ENCODE assay signal across 18 cellular contexts in genomic region chr15:38642689-38643270, GRCh38.
DNase-seq lines count a peak whose midpoint lies in the region; ATAC-seq, FAIRE-seq and TF ChIP-seq lines count a peak whose summit lies in the region.
"Had no signal": no experiment of that assay in that cellular context is flagged by ENCODE, and none has a peak within 500 bp of the region (broad histone marks: within the 10 kb centered on the region; RNA-seq: fewer than 3 reads in every experiment).

No MANE protein-coding gene starts in this region.

- H3F3A ChIP-seq in OCI-LY1 (ENCODE audit: insufficient read depth, low read length), result no peaks in the 10 kb centered on the region

- 67% methylated on average over 3 of the region's 3 CpGs for WGBS in thymus
- WGBS in endodermal cell (ENCODE audit: insufficient coverage in 1 of 2, insufficient read length in 1 of 2), 2 experiments, result 82 to 88% methylated on average over 1 to 3 of the region's 3 CpGs
- WGBS in HepG2 (ENCODE audit: low lambda C conversion rate), result 0% methylated on average over 2 of the region's 3 CpGs

- no peak for TF ChIP-seq RAD21 in HepG2 (CRISPR knock-in tag; IDR thresholded peaks at IDR 0.05)

- TF ChIP-seq EP300 in HepG2 (IDR thresholded peaks at IDR 0.05; ENCODE audit: low read depth in 2 of 2, low read length in 2 of 2) (no peak), HepG2 (CRISPR knock-in tag; IDR thresholded peaks at IDR 0.05; ENCODE audit: borderline replicate concordance) (no peak)

- TF ChIP-seq POLR2A in HepG2 (IDR thresholded peaks at IDR 0.05; ENCODE audit: insufficient read depth in 1 of 2, low read depth in 2 of 2, low read length in 2 of 2), result no peak

- no peak overlapping the region; the same call in 1 of the 2 replicates for H3K4me2 ChIP-seq in OCI-LY1 (ENCODE audit: low read length)
- no peak overlapping the region for H3K4me2 ChIP-seq in HepG2 (ENCODE audit: low read depth, low read length)

- H3K4me3 ChIP-seq in OCI-LY1 (ENCODE audit: low read depth, low read length, poor library complexity, severe bottlenecking), result no peak overlapping the region
- H3K4me3 ChIP-seq in thymus (ENCODE audit: low read length), result no peak overlapping the region
- H3K4me3 ChIP-seq in endodermal cell (ENCODE audit: low read length), result no peak overlapping the region
- no peak overlapping the region for H3K4me3 ChIP-seq in HAP-1
- no peak overlapping the region for H3K4me3 ChIP-seq in HepG2 (replicated peaks in 1 of 3; ENCODE audit: insufficient read depth in 1 of 3, low read depth in 2 of 3, low read length in 3 of 3)
- H3K4me3 ChIP-seq: body of pancreas, esophagus muscularis mucosa, suprapubic skin had no signal

- H3K27me3 Mint-ChIP-seq in natural killer cell (ENCODE audit: low read depth in 2 of 2) (no peaks in the 10 kb centered on the region), endodermal cell (ENCODE audit: insufficient read depth) (peaks cover 29% of the 10 kb centered on the region)
- H3K27me3 Mint-ChIP-seq in natural killer cell treated with Interleukin-12 subunit alpha and Interleukin-12 subunit beta and Interleukin-15 and Interleukin-18, amount 100 ng/mL, for 72 hours, result no peaks in the 10 kb centered on the region
- H3K27me3 Mint-ChIP-seq: dendritic cell treated with granulocyte-macrophage colony-stimulating factor and Interleukin-4, amounts not matched to agents 40 ng/mL and 50 ng/mL, for 4 days; T-helper 17 cell had no signal

- no peaks in the 10 kb centered on the region for H4K20me1 ChIP-seq in OCI-LY1 (ENCODE audit: insufficient read depth, low read length)
- no peaks in the 10 kb centered on the region for H4K20me1 ChIP-seq in HepG2 (ENCODE audit: insufficient read depth, low read length)

- H3K4me1 ChIP-seq in OCI-LY1 (ENCODE audit: insufficient read depth, low read length, severe bottlenecking) (peaks cover 60% of the 10 kb centered on the region), thymus (ENCODE audit: control insufficient read depth, insufficient read depth, low read length) (peaks cover 37% of the 10 kb centered on the region), endodermal cell (ENCODE audit: control insufficient read depth, insufficient read depth, low read length) (peaks cover 2% of the 10 kb centered on the region), HAP-1 (no peaks in the 10 kb centered on the region), HepG2 (ENCODE audit: insufficient read depth, low read length) (no peaks in the 10 kb centered on the region)
- H3K4me1 ChIP-seq: body of pancreas, esophagus muscularis mucosa had no signal

- H3K27ac Mint-ChIP-seq in natural killer cell (no peak overlapping the region), endodermal cell (no peak overlapping the region)
- peak overlapping the region in 1 of 2 donors; percentile 58 for H3K27ac Mint-ChIP-seq in natural killer cell treated with Interleukin-12 subunit alpha and Interleukin-12 subunit beta and Interleukin-15 and Interleukin-18, amount 100 ng/mL, for 72 hours
- H3K27ac Mint-ChIP-seq: dendritic cell treated with granulocyte-macrophage colony-stimulating factor and Interleukin-4, amounts not matched to agents 40 ng/mL and 50 ng/mL, for 4 days; T-helper 17 cell had no signal

- TF ChIP-seq CTCF in natural killer cell (IDR thresholded peaks at IDR 0.05) (no peak), OCI-LY1 (IDR thresholded peaks at IDR 0.05; ENCODE audit: low read length) (no peak), endodermal cell (conservative IDR thresholded peaks at IDR 0.05) (no peak), HepG2 (CRISPR knock-in tag; IDR thresholded peaks at IDR 0.05) (no peak)

- no peaks in the 10 kb centered on the region; the same call in 1 of the 2 replicates for H3K9me3 ChIP-seq in OCI-LY1 (ENCODE audit: low read length)
- no peaks in the 10 kb centered on the region for H3K9me3 ChIP-seq in thymus (ENCODE audit: control insufficient read depth)
- peaks cover 10% of the 10 kb centered on the region for H3K9me3 ChIP-seq in endodermal cell (ENCODE audit: control insufficient read depth, low read length)
- no peaks in the 10 kb centered on the region for H3K9me3 ChIP-seq in HAP-1
- no peaks in the 10 kb centered on the region for H3K9me3 ChIP-seq in HepG2 (ENCODE audit: low read length)
- H3K9me3 ChIP-seq: body of pancreas, suprapubic skin had no signal

- H3K27ac ChIP-seq in OCI-LY1 (ENCODE audit: low read depth, low read length, poor library complexity, severe bottlenecking) (peak overlapping the region; percentile 84), thymus (ENCODE audit: low read depth) (peak overlapping the region; percentile 15), endodermal cell (ENCODE audit: low read depth, low read length) (no peak overlapping the region), HepG2 (ENCODE audit: extremely low read length, insufficient read depth, low read length) (no peak overlapping the region)
- H3K27ac ChIP-seq: body of pancreas, esophagus muscularis mucosa, HL-60, suprapubic skin had no signal

- peak overlapping the region; percentile 22 for H3K4me3 Mint-ChIP-seq in natural killer cell
- H3K4me3 Mint-ChIP-seq in natural killer cell treated with Interleukin-12 subunit alpha and Interleukin-12 subunit beta and Interleukin-15 and Interleukin-18, amount 100 ng/mL, for 72 hours, result no peak overlapping the region
- H3K4me3 Mint-ChIP-seq in endodermal cell, result no peak overlapping the region
- H3K4me3 Mint-ChIP-seq: dendritic cell treated with granulocyte-macrophage colony-stimulating factor and Interleukin-4, amounts not matched to agents 40 ng/mL and 50 ng/mL, for 4 days; T-helper 17 cell had no signal

- in situ Hi-C loops in HAP-1 (cut with MboI; ENCODE audit: low sequenced_read_pairs) (no loop called here), HepG2 (cut with HindIII; ENCODE audit: extremely low pct_ligation_motif_present, low pct_unique_long_range_greater_than_20kb) (no loop called here)

- no peaks in the 10 kb centered on the region for H3K9me2 ChIP-seq in OCI-LY1 (ENCODE audit: low read depth, low read length)

- ATAC-seq in natural killer cell, result no peak
- ATAC-seq in natural killer cell treated with Interleukin-12 subunit alpha and Interleukin-12 subunit beta and Interleukin-15 and Interleukin-18, amount 100 ng/mL, for 72 hours, result no peak
- ATAC-seq in HG02571 (IDR thresholded peaks at IDR 0.05; ENCODE audit: unreplicated experiment), result peak; percentile 66
- no peak for ATAC-seq in HepG2
- ATAC-seq: body of pancreas, T-helper 17 cell had no signal

- intact Hi-C loops in natural killer cell (cut with micrococcal nuclease) (no loop called here), HepG2 (cut with micrococcal nuclease; ENCODE audit: unreplicated experiment) (no loop called here)

- no peak overlapping the region for H2AFZ ChIP-seq in OCI-LY1 (ENCODE audit: low read length)
- H2AFZ ChIP-seq in HepG2 (ENCODE audit: low read length), result no peak overlapping the region

- no TSS peak for BruUV-seq in HepG2 (replicated peaks; lab: Mats Ljungman, UMichigan)

- CTCF ChIA-PET in HepG2 (lab: Yijun Ruan, JAX; ENCODE audit: low intra/inter-chr PET ratio, low total read pairs), result no interaction called here

- FAIRE-seq in HepG2 (lab: Jason Lieb, UNC), result no peak

- H3K79me2 ChIP-seq in OCI-LY1 (ENCODE audit: insufficient read depth, low read length), result no peaks in the 10 kb centered on the region
- H3K79me2 ChIP-seq in HepG2 (ENCODE audit: insufficient read depth, low read length), result no peaks in the 10 kb centered on the region

- H3K36me3 Mint-ChIP-seq in natural killer cell (no peaks in the 10 kb centered on the region), endodermal cell (ENCODE audit: low read depth) (no peaks in the 10 kb centered on the region)
- peaks cover 4% of the 10 kb centered on the region for H3K36me3 Mint-ChIP-seq in natural killer cell treated with Interleukin-12 subunit alpha and Interleukin-12 subunit beta and Interleukin-15 and Interleukin-18, amount 100 ng/mL, for 72 hours

- POLR2A ChIA-PET in HepG2 (lab: Yijun Ruan, JAX), result no interaction called here

- no peak for DNase-seq in natural killer cell
- no peak for DNase-seq in natural killer cell treated with Interleukin-12 subunit alpha and Interleukin-12 subunit beta and Interleukin-15 and Interleukin-18, amount 100 ng/mL, for 72 hours (ENCODE audit: low spot score)
- no peak for DNase-seq in endodermal cell
- DNase-seq in HAP-1 (ENCODE audit: low spot score in 2 of 2), result no peak
- DNase-seq in HepG2 (ENCODE audit: low spot score), result no peak
- DNase-seq: activated CD4-positive, alpha-beta T cell treated with anti-CD3 and anti-CD28 coated beads, Interleukin-2, amount 50 U/mL, for 1 hour; body of pancreas; hypothalamus; NCI-H774; stimulated activated CD4-positive, alpha-beta T cell treated with anti-CD3 and anti-CD28 coated beads, Interleukin-15, amount 100 ng/mL, for 24 hours; T-helper 17 cell had no signal

- no peak overlapping the region for H3K9ac ChIP-seq in OCI-LY1 (ENCODE audit: low read length)
- H3K9ac ChIP-seq in endodermal cell (ENCODE audit: extremely low read depth, low read length, poor library complexity, severe bottlenecking), result no peak overlapping the region
- H3K9ac ChIP-seq in HepG2 (ENCODE audit: insufficient read depth, low read depth, low read length), result no peak overlapping the region

- H3K9me3 Mint-ChIP-seq in natural killer cell (no peaks in the 10 kb centered on the region), endodermal cell (peaks cover 20% of the 10 kb centered on the region)
- no peaks in the 10 kb centered on the region for H3K9me3 Mint-ChIP-seq in natural killer cell treated with Interleukin-12 subunit alpha and Interleukin-12 subunit beta and Interleukin-15 and Interleukin-18, amount 100 ng/mL, for 72 hours
- H3K9me3 Mint-ChIP-seq: dendritic cell treated with granulocyte-macrophage colony-stimulating factor and Interleukin-4, amounts not matched to agents 40 ng/mL and 50 ng/mL, for 4 days had no signal

- no peaks in the 10 kb centered on the region for H3K36me3 ChIP-seq in OCI-LY1 (ENCODE audit: insufficient read depth, low read length)
- no peaks in the 10 kb centered on the region for H3K36me3 ChIP-seq in thymus (ENCODE audit: control insufficient read depth, insufficient read depth)
- no peaks in the 10 kb centered on the region for H3K36me3 ChIP-seq in endodermal cell (ENCODE audit: control insufficient read depth, insufficient read depth, low read length)
- no peaks in the 10 kb centered on the region for H3K36me3 ChIP-seq in HAP-1 (replicated peaks)
- no peaks in the 10 kb centered on the region for H3K36me3 ChIP-seq in HepG2 (replicated peaks in 1 of 2; ENCODE audit: control insufficient read depth in 1 of 2, insufficient read depth in 2 of 2, low read length in 2 of 2)
- H3K36me3 ChIP-seq: esophagus muscularis mucosa, suprapubic skin had no signal

- H3K4me1 Mint-ChIP-seq in natural killer cell (peaks cover 39 to 50% of the 10 kb centered on the region in 2 donors), endodermal cell (peaks cover 25% of the 10 kb centered on the region)
- peaks cover 31 to 53% of the 10 kb centered on the region in 2 donors for H3K4me1 Mint-ChIP-seq in natural killer cell treated with Interleukin-12 subunit alpha and Interleukin-12 subunit beta and Interleukin-15 and Interleukin-18, amount 100 ng/mL, for 72 hours (ENCODE audit: low read depth in 2 of 2)

- H3K27me3 ChIP-seq in OCI-LY1 (ENCODE audit: insufficient read depth, low read length), result no peaks in the 10 kb centered on the region
- no peaks in the 10 kb centered on the region for H3K27me3 ChIP-seq in thymus (ENCODE audit: control insufficient read depth, insufficient read depth)
- H3K27me3 ChIP-seq in endodermal cell (ENCODE audit: control insufficient read depth, insufficient read depth, low read length, poor library complexity, severe bottlenecking), result peaks cover 5% of the 10 kb centered on the region
- no peaks in the 10 kb centered on the region for H3K27me3 ChIP-seq in HAP-1 (ENCODE audit: low read depth)
- peaks cover 0 to 4% of the 10 kb centered on the region in 2 experiments; a peak in 1 of 5 replicates for H3K27me3 ChIP-seq in HepG2 (ENCODE audit: control insufficient read depth in 1 of 2, insufficient read depth in 2 of 2, low read length in 2 of 2)
- H3K27me3 ChIP-seq: body of pancreas, suprapubic skin had no signal

Comparison
In these comparisons a context has a peak if more than half of its experiments do, and no peak if none do; other contexts are left out.
1. H3K27ac ChIP-seq: peak in OCI-LY1 (single experiment) and thymus (single experiment); none in endodermal cell (single experiment) and HepG2 (single experiment).